ENCODE assay signal across 21 cellular contexts in genomic region chr6:168129292-168130167, GRCh38. TPM values are rescaled to one million over a fixed set of nuclear protein-coding genes. Genes with fewer than 3 reads are reported as not detected.
"Had no signal": no experiment of that assay in that cellular context is flagged by ENCODE, and none has a peak within 500 bp of the region (broad histone marks: within the 10 kb centered on the region; RNA-seq: fewer than 3 reads in every experiment).

No MANE protein-coding gene starts in this region.

- H3K36me3 Mint-ChIP-seq: activated naive CD4-positive, alpha-beta T cell treated with anti-CD3 and anti-CD28 coated beads, Interleukin-2, amount 10 ng/mL, durations not matched to agents 7 days and 5 days had no signal

- H3K4me1 Mint-ChIP-seq: activated B cell treated with CpG ODN at 0.5 μM for 24 hours; activated CD4-positive, alpha-beta T cell treated with anti-CD3 and anti-CD28 coated beads, Interleukin-2, amount 10 ng/mL, durations not matched to agents 24 days and 14 days; activated naive CD4-positive, alpha-beta T cell treated with anti-CD3 and anti-CD28 coated beads, Interleukin-2, amount 10 ng/mL, durations not matched to agents 7 days and 5 days had no signal

- H3K4me3 Mint-ChIP-seq: activated B cell treated with CpG ODN at 0.5 μM for 24 hours; activated CD4-positive, alpha-beta T cell treated with anti-CD3 and anti-CD28 coated beads, Interleukin-2, amount 10 ng/mL, durations not matched to agents 24 days and 14 days; activated naive CD4-positive, alpha-beta T cell treated with anti-CD3 and anti-CD28 coated beads, Interleukin-2, amount 10 ng/mL, durations not matched to agents 7 days and 5 days; neural crest cell; stimulated activated naive CD8-positive, alpha-beta T cell treated with anti-CD3 and anti-CD28 coated beads, Interleukin-15, amount 100 ng/mL, for 72 hours had no signal

- H3K27ac ChIP-seq: ascending aorta, gastroesophageal sphincter, heart right ventricle, parathyroid adenoma, upper lobe of left lung had no signal

- H3K9me3 Mint-ChIP-seq: activated B cell treated with CpG ODN at 0.5 μM for 24 hours; activated CD4-positive, alpha-beta T cell treated with anti-CD3 and anti-CD28 coated beads, Interleukin-2, amount 10 ng/mL, durations not matched to agents 24 days and 14 days; activated naive CD4-positive, alpha-beta T cell treated with anti-CD3 and anti-CD28 coated beads, Interleukin-2, amount 10 ng/mL, durations not matched to agents 7 days and 5 days; activated T-helper 2 cell treated with anti-CD3 and anti-CD28 coated beads, Interferon-gamma antibody, Interleukin-2, Interleukin-4, amounts not matched to agents 10 μg/mL and 5 μg/mL and 100 μg/mL, durations not matched to agents 14 hours and 24 hours and 36 hours; neural crest cell; stimulated activated naive CD8-positive, alpha-beta T cell treated with anti-CD3 and anti-CD28 coated beads, Interleukin-15, amount 100 ng/mL, for 72 hours had no signal

- DNase-seq: activated B cell treated with CpG ODN at 0.5 μM for 24 hours; activated CD4-positive, alpha-beta T cell treated with anti-CD3 and anti-CD28 coated beads, Interleukin-2, amount 10 ng/mL, durations not matched to agents 24 days and 14 days; activated naive CD4-positive, alpha-beta T cell treated with anti-CD3 and anti-CD28 coated beads, Interleukin-2, amount 10 ng/mL, durations not matched to agents 7 days and 5 days; erythroblast; mesendoderm; stimulated activated naive CD8-positive, alpha-beta T cell treated with anti-CD3 and anti-CD28 coated beads, Interleukin-15, amount 100 ng/mL, for 72 hours; SW 1271 had no signal

- ATAC-seq: gastroesophageal sphincter; stimulated activated naive CD8-positive, alpha-beta T cell treated with anti-CD3 and anti-CD28 coated beads, Interleukin-15, amount 100 ng/mL, for 72 hours had no signal

- H3K27ac Mint-ChIP-seq: activated B cell treated with CpG ODN at 0.5 μM for 24 hours; activated CD4-positive, alpha-beta T cell treated with anti-CD3 and anti-CD28 coated beads, Interleukin-2, amount 10 ng/mL, durations not matched to agents 24 days and 14 days; activated naive CD4-positive, alpha-beta T cell treated with anti-CD3 and anti-CD28 coated beads, Interleukin-2, amount 10 ng/mL, durations not matched to agents 7 days and 5 days; activated T-helper 2 cell treated with anti-CD3 and anti-CD28 coated beads, Interferon-gamma antibody, Interleukin-2, Interleukin-4, amounts not matched to agents 10 μg/mL and 5 μg/mL and 100 μg/mL, durations not matched to agents 14 hours and 24 hours and 36 hours; stimulated activated naive CD8-positive, alpha-beta T cell treated with anti-CD3 and anti-CD28 coated beads, Interleukin-15, amount 100 ng/mL, for 72 hours had no signal

- H3K4me3 ChIP-seq: ascending aorta, gastroesophageal sphincter, heart right ventricle, smooth muscle cell, upper lobe of left lung had no signal

RNA-seq across cellular contexts. Expression of gene FRMD1, which starts 50.5 kb away (rescaled TPM):
- total RNA-seq: activated B cell treated with CpG ODN at 0.5 μM for 24 hours; activated CD4-positive, alpha-beta T cell treated with anti-CD3 and anti-CD28 coated beads, Interleukin-2, amount 10 ng/mL, durations not matched to agents 24 days and 14 days; activated T-helper 2 cell treated with anti-CD3 and anti-CD28 coated beads, Interferon-gamma antibody, Interleukin-2, Interleukin-4, amounts not matched to agents 10 μg/mL and 5 μg/mL and 100 μg/mL, durations not matched to agents 14 hours and 24 hours and 36 hours; ascending aorta; bronchial epithelial cell; cerebellum; dermis microvascular lymphatic vessel endothelial cell; neural crest cell; SK-MEL-5; smooth muscle cell; T-helper 2 cell treated with Interferon-gamma antibody and Interleukin-4, amounts not matched to agents 100 ng/mL and 5 ng/mL, for 36 hours; temporal lobe; upper lobe of left lung had no signal
